Comparison of ENCODE assay signal across 10 cellular contexts in genomic region chr9:33498387-33498786, GRCh38. TPM values are rescaled to one million over a fixed set of nuclear protein-coding genes. Genes with fewer than 3 reads are reported as not detected.
DNase-seq lines count a peak whose midpoint lies in the region; ATAC-seq, FAIRE-seq and TF ChIP-seq lines count a peak whose summit lies in the region.
"Had no signal": no experiment of that assay in that cellular context is flagged by ENCODE, and none has a peak within 500 bp of the region (broad histone marks: within the 10 kb centered on the region; RNA-seq: fewer than 3 reads in every experiment).

No MANE protein-coding gene starts in this region.

- peaks cover 12% of the 10 kb centered on the region for H3K4me1 Mint-ChIP-seq in progenitor cell of endocrine pancreas (ENCODE audit: low read depth)

- no peaks in the 10 kb centered on the region for H3K27me3 Mint-ChIP-seq in progenitor cell of endocrine pancreas

- no peaks in the 10 kb centered on the region for H3K36me3 Mint-ChIP-seq in progenitor cell of endocrine pancreas (ENCODE audit: insufficient read depth)

- H3K9me3 ChIP-seq in MM.1S (replicated peaks; ENCODE audit: insufficient read depth, low read length), result no peaks in the 10 kb centered on the region

- no peak overlapping the region for H3K9ac ChIP-seq in MM.1S (ENCODE audit: low read length)

- no peaks in the 10 kb centered on the region for H3F3A ChIP-seq in MM.1S (ENCODE audit: insufficient read depth, low read length)

- no peak overlapping the region for H3K4me3 Mint-ChIP-seq in progenitor cell of endocrine pancreas (ENCODE audit: low read depth)

- no peak overlapping the region for H3K4me2 ChIP-seq in MM.1S (ENCODE audit: low read depth, low read length)

- no peaks in the 10 kb centered on the region for H4K20me1 ChIP-seq in MM.1S (ENCODE audit: insufficient read depth, low read length)

- no peak overlapping the region for H3K4me3 ChIP-seq in MM.1S (ENCODE audit: low read length)
- H3K4me3 ChIP-seq in bronchial epithelial cell (ENCODE audit: low read depth, low read length), result no peak overlapping the region

- no peaks in the 10 kb centered on the region for H3K4me1 ChIP-seq in MM.1S (ENCODE audit: low read length)

- DNase-seq in NCI-H2227 (lab: John Stamatoyannopoulos, UW; ENCODE audit: unreplicated experiment), result peak; percentile 7
- DNase-seq in NCI-H2227 treated with DMSO at 0.1 percent for 48 hours (lab: John Stamatoyannopoulos, UW), result no peak
- peak; percentile 47 for DNase-seq in MM.1S
- DNase-seq in bronchial epithelial cell (ENCODE audit: low read depth), result peak; percentile 42
- DNase-seq in progenitor cell of endocrine pancreas (ENCODE audit: low spot score, unreplicated experiment), result no peak
- no peak for DNase-seq in stimulated activated CD8-positive, alpha-beta memory T cell treated with anti-CD3 and anti-CD28 coated beads, Interleukin-4, amount 100 ng/mL, for 48 hours
- no peak for DNase-seq in NCI-H748 (lab: John Stamatoyannopoulos, UW; ENCODE audit: unreplicated experiment)
- DNase-seq: occipital lobe had no signal

- no peak for ATAC-seq in GM18519 (IDR thresholded peaks at IDR 0.05; ENCODE audit: low FRiP score, unreplicated experiment)
- ATAC-seq: activated CD4-positive, CD25-positive, alpha-beta regulatory T cell treated with anti-CD3 and anti-CD28 coated beads, Interleukin-2, amount 50 U/mL, for 24 hours had no signal

- H2AFZ ChIP-seq in MM.1S (ENCODE audit: low read length), result no peak overlapping the region

- H3K36me3 ChIP-seq in MM.1S (replicated peaks; ENCODE audit: insufficient read depth, low read length), result no peaks in the 10 kb centered on the region
- no peaks in the 10 kb centered on the region for H3K36me3 ChIP-seq in bronchial epithelial cell (ENCODE audit: control insufficient read depth, insufficient read depth, low read length)

- FAIRE-seq in bronchial epithelial cell (lab: Jason Lieb, UNC), result no peak

- H3K9me2 ChIP-seq in MM.1S (replicated peaks; ENCODE audit: insufficient read depth, low read length), result no peaks in the 10 kb centered on the region

- H3K27me3 ChIP-seq in MM.1S (replicated peaks; ENCODE audit: insufficient read depth, low read length), result no peaks in the 10 kb centered on the region
- H3K27me3 ChIP-seq in bronchial epithelial cell (ENCODE audit: control insufficient read depth, insufficient read depth, low read length), result no peaks in the 10 kb centered on the region

- no peaks in the 10 kb centered on the region for H3K79me2 ChIP-seq in MM.1S (ENCODE audit: low read length)

- no peak overlapping the region for H3K27ac Mint-ChIP-seq in progenitor cell of endocrine pancreas

- TF ChIP-seq CTCF in MM.1S (IDR thresholded peaks at IDR 0.05; ENCODE audit: low read length), result peak; percentile 28
- TF ChIP-seq CTCF in bronchial epithelial cell (IDR thresholded peaks at IDR 0.05; ENCODE audit: insufficient read depth, low read length, severe bottlenecking), result peak; percentile 4
- peak; percentile 35 for TF ChIP-seq CTCF in progenitor cell of endocrine pancreas (IDR thresholded peaks at IDR 0.05; ENCODE audit: unreplicated experiment)

- no peak overlapping the region for H3K27ac ChIP-seq in MM.1S (ENCODE audit: low read length)

- H3K9me3 Mint-ChIP-seq in progenitor cell of endocrine pancreas (ENCODE audit: low read depth), result no peaks in the 10 kb centered on the region

RNA-seq across cellular contexts. Expression of gene NOL6, which starts 24.7 kb away (rescaled TPM):
- 21.0 and 35.3 TPM in 2 replicates for total RNA-seq in bronchial epithelial cell
- total RNA-seq in progenitor cell of endocrine pancreas, result 29.6 and 32.7 TPM in 2 replicates

RNA-seq across cellular contexts. Expression of gene ANKRD18B, which starts 25.7 kb away (rescaled TPM):
- total RNA-seq in bronchial epithelial cell, result 5.8 and 6.0 TPM in 2 replicates
- total RNA-seq in progenitor cell of endocrine pancreas, result 2.3 and 2.9 TPM in 2 replicates

RNA-seq across cellular contexts. Expression of gene AQP3, which starts 51.0 kb away (rescaled TPM):
- total RNA-seq in bronchial epithelial cell (47.7 and 363 TPM in 2 replicates), progenitor cell of endocrine pancreas (6.3 and 6.9 TPM in 2 replicates)
- total RNA-seq: occipital lobe had no signal

Comparison
In these comparisons a context has a peak if more than half of its experiments do, and no peak if none do; other contexts are left out.
1. DNase-seq: peak in NCI-H2227 (single experiment), MM.1S (single experiment) and bronchial epithelial cell (single experiment); none in NCI-H2227 treated with DMSO at 0.1 percent for 48 hours (single experiment), progenitor cell of endocrine pancreas (single experiment), stimulated activated CD8-positive, alpha-beta memory T cell treated with anti-CD3 and anti-CD28 coated beads, Interleukin-4, amount 100 ng/mL, for 48 hours (single experiment) and NCI-H748 (single experiment).
2. Peak in every context shown above with its lines, with median percentiles within 50 percentile points of each other: CTCF ChIP-seq.